22 cellular contexts compared by ENCODE assay signal in genomic region chr11:113540416-113541330, GRCh38.
A peak's percentile ranks its signal among the peaks of the same experiment; 100 is the strongest.
DNase-seq lines count a peak whose midpoint lies in the region; FAIRE-seq and TF ChIP-seq lines count a peak whose summit lies in the region.
"Had no signal": no experiment of that assay in that cellular context is flagged by ENCODE, and none has a peak within 500 bp of the region (broad histone marks: within the 10 kb centered on the region; RNA-seq: fewer than 3 reads in every experiment).

No MANE protein-coding gene starts in this region.

- H3K27ac ChIP-seq in iPS DF 6.9 (ENCODE audit: low read length), result no peak overlapping the region
- H3K27ac ChIP-seq in tibial nerve, result no peak overlapping the region
- H3K27ac ChIP-seq: SJSA1, transverse colon had no signal

- WGBS in iPS DF 6.9 (ENCODE audit: insufficient coverage, insufficient read length), result no CpG with 5 or more reads among the region's 8 CpGs
- WGBS in tibial nerve, 2 donors, result 73 to 82% methylated on average over 8 of the region's 8 CpGs

- TF ChIP-seq POLR2A in GM12891 (IDR thresholded peaks at IDR 0.05; ENCODE audit: low read depth, low read length) (no peak), tibial nerve (IDR thresholded peaks at IDR 0.05) (no peak)

- H3K27me3 ChIP-seq in H7 (ENCODE audit: control insufficient read depth, insufficient read depth, low read length) (no peaks in the 10 kb centered on the region), iPS DF 6.9 (ENCODE audit: control insufficient read depth, insufficient read depth, low read length) (peaks cover 2% of the 10 kb centered on the region; the same call in 1 of the 2 replicates), tibial nerve (no peaks in the 10 kb centered on the region)
- H3K27me3 ChIP-seq: SJSA1, transverse colon had no signal

- H3K4me1 ChIP-seq in iPS DF 6.9 (ENCODE audit: control insufficient read depth, insufficient read depth, low read length) (peaks cover 6% of the 10 kb centered on the region), tibial nerve (no peaks in the 10 kb centered on the region)
- H3K4me1 ChIP-seq: SJSA1, transverse colon had no signal

- H3K9me3 ChIP-seq in iPS DF 6.9 (ENCODE audit: control insufficient read depth, insufficient read depth, low read length), result no peaks in the 10 kb centered on the region
- H3K9me3 ChIP-seq in tibial nerve, result no peaks in the 10 kb centered on the region
- H3K9me3 ChIP-seq: SJSA1, transverse colon had no signal

- H3K36me3 ChIP-seq in H7 (replicated peaks; ENCODE audit: control insufficient read depth, insufficient read depth, low read length) (no peaks in the 10 kb centered on the region), iPS DF 6.9 (ENCODE audit: control insufficient read depth, insufficient read depth, low read length) (no peaks in the 10 kb centered on the region), tibial nerve (no peaks in the 10 kb centered on the region)
- H3K36me3 ChIP-seq: SJSA1, transverse colon had no signal

- TF ChIP-seq CTCF in tibial nerve (IDR thresholded peaks at IDR 0.05), result no peak

- no peak for FAIRE-seq in GM12891 (lab: Jason Lieb, UNC)
- FAIRE-seq: GM18507 had no signal

- no peak for TF ChIP-seq EP300 in tibial nerve (IDR thresholded peaks at IDR 0.05)

- DNase-seq in COR-L47 (lab: John Stamatoyannopoulos, UW) (peak; percentile 23), H7 (peak; percentile 48), RPMI8226 (peak; percentile 8), iPS DF 6.9 (ENCODE audit: low read depth, low spot score) (peak; percentile 52), COLO829 (ENCODE audit: low spot score) (no peak), GM12891 (ENCODE audit: insufficient read length, low spot score) (no peak), tibial nerve (ENCODE audit: low spot score in 2 of 2) (no peak), HPDE6-E6E7 (ENCODE audit: extremely low spot score) (no peak)
- DNase-seq: activated CD8-positive, alpha-beta memory T cell treated with anti-CD3 and anti-CD28 coated beads, Interleukin-2, amount 50 U/mL, for 4 hours; activated naive CD8-positive, alpha-beta T cell treated with anti-CD3 and anti-CD28 coated beads, Interleukin-2, amount 10 ng/mL, durations not matched to agents 7 days and 5 days; CD4-positive, alpha-beta memory T cell; immature natural killer cell; left ventricle myocardium superior; MM.1S; NCI-H1930; NCI-H524; stimulated activated CD4-positive, alpha-beta T cell treated with anti-CD3 and anti-CD28 coated beads, Interleukin-4, amount 100 ng/mL, for 1 hour; stimulated activated naive CD8-positive, alpha-beta T cell treated with anti-CD3 and anti-CD28 coated beads, Interleukin-15, amount 100 ng/mL, for 72 hours; T-helper 2 cell; transverse colon had no signal

- H3K4me3 ChIP-seq in H7 (ENCODE audit: insufficient read depth, low read depth, low read length) (no peak overlapping the region), iPS DF 6.9 (ENCODE audit: low read length) (no peak overlapping the region), tibial nerve (no peak overlapping the region)
- H3K4me3 ChIP-seq: SJSA1, transverse colon had no signal

TF ChIP-seq in GM12891, 5 proteins besides CTCF, POLR2A, EP300 and RAD21:
- TF ChIP-seq PAX5 (IDR thresholded peaks at IDR 0.05; ENCODE audit: insufficient read depth, low read length, severe bottlenecking) (no peak), SPI1 (IDR thresholded peaks at IDR 0.05; ENCODE audit: low read depth, low read length) (no peak), TAF1 (IDR thresholded peaks at IDR 0.05; ENCODE audit: low read depth, low read length) (no peak), POLR2AphosphoS5 (IDR thresholded peaks at IDR 0.05; ENCODE audit: low read depth, low read length) (no peak), POU2F2 (IDR thresholded peaks at IDR 0.05; ENCODE audit: low read depth, low read length) (no peak)

Comparison
In these comparisons a context has a peak if more than half of its experiments do, and no peak if none do; other contexts are left out.
1. DNase-seq: peak in COR-L47 (single experiment), H7 (single experiment), RPMI8226 (single experiment) and iPS DF 6.9 (single experiment); none in COLO829 (single experiment), GM12891 (single experiment), tibial nerve (0 of 2) and HPDE6-E6E7 (single experiment).